Comparison of ENCODE assay signal across 9 cellular contexts in the genomic region with DNA sequence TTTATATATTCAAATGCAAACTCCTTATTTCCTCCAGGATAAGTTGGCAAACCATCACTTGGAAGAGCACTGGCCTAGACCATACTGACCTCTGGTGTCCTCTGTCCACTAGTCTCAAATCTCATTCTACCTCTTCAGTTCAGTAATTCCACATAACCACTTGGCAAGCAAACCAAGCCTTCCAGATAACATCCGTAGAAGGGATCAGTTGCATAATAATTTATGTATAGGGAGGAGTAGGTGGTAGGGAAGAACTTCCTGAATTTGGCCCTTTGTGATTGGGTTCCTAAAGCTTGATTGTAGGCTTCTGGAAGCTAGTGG. TPM values are rescaled to one million over a fixed set of nuclear protein-coding genes. Genes with fewer than 3 reads are reported as not detected.
DNase-seq lines count a peak whose midpoint lies in the region; ATAC-seq, FAIRE-seq and TF ChIP-seq lines count a peak whose summit lies in the region.
"Had no signal": no experiment of that assay in that cellular context is flagged by ENCODE, and none has a peak within 500 bp of the region (broad histone marks: within the 10 kb centered on the region; RNA-seq: fewer than 3 reads in every experiment).

No MANE protein-coding gene starts in this region.

- H4K20me1 ChIP-seq in IMR-90 (ENCODE audit: insufficient read depth, low read length) (peaks cover 82% of the 10 kb centered on the region), K562 (replicated peaks; ENCODE audit: control insufficient read depth, insufficient read depth, low read length) (0 out of 2 replicates have a peak, but pooled peaks cover 5% of the 10 kb centered on the region), keratinocyte (ENCODE audit: control insufficient read depth, extremely low read depth, insufficient read depth, low read length) (peaks cover 10% of the 10 kb centered on the region)

- in situ Hi-C loops in IMR-90 (cut with MboI; ENCODE audit: low sequenced_read_pairs) (no loop called here), K562 (cut with MboI) (no loop called here)

- no peak overlapping the region for H3K14ac ChIP-seq in IMR-90 (replicated peaks; ENCODE audit: low read depth, low read length)

- POLR2A ChIA-PET in IMR-90 (lab: Charles Lee; ENCODE audit: unreplicated experiment) (interaction anchor here (0.7 kb wide), 1 partner anchor 912 kb away, joined by 3 read pairs; no protein-coding TSS in a partner anchor), K562 (lab: Yijun Ruan, JAX) (no interaction called here)
- POLR2A ChIA-PET in activated CD4-positive, alpha-beta T cell treated with anti-CD3 and anti-CD28 coated beads, Interleukin-2, amount 10 ng/mL, durations not matched to agents 7 days and 5 days (lab: Charles Lee) = no interaction called here

- H2AFZ ChIP-seq in IMR-90 (replicated peaks; ENCODE audit: low read length, poor library complexity) (no peak overlapping the region), K562 (ENCODE audit: low read depth, low read length) (no peak overlapping the region), keratinocyte (ENCODE audit: control insufficient read depth, low read length) (no peak overlapping the region)

- H3K9me3 ChIP-seq in IMR-90 (ENCODE audit: control insufficient read depth, insufficient read depth, low read length) (no peaks in the 10 kb centered on the region), K562 (replicated peaks; ENCODE audit: control insufficient read depth, insufficient read depth, low read depth, low read length) (no peaks in the 10 kb centered on the region), keratinocyte (ENCODE audit: control insufficient read depth, low read depth, low read length) (no peaks in the 10 kb centered on the region)

- H3K79me1 ChIP-seq in IMR-90 (ENCODE audit: low read depth in 1 of 2, low read length in 2 of 2) = peaks cover 14 to 72% of the 10 kb centered on the region in 2 experiments; a peak in 3 of 4 replicates

- FAIRE-seq in K562 (lab: Jason Lieb, UNC) = no peak
- peak; percentile 39 for FAIRE-seq in keratinocyte (lab: Jason Lieb, UNC)

- H2AK5ac ChIP-seq in IMR-90 (ENCODE audit: low read depth, low read length) = no peak overlapping the region

- H2BK120ac ChIP-seq in IMR-90 (ENCODE audit: low read depth, low read length) = no peak overlapping the region

- TF ChIP-seq CTCF in IMR-90 (conservative IDR thresholded peaks at IDR 0.05; ENCODE audit: low read depth, low read length) (peak; percentile 34), K562 (IDR thresholded peaks at IDR 0.05 in 2 of 3, conservative IDR thresholded peaks at IDR 0.05 in 1 of 3; ENCODE audit: insufficient read depth in 2 of 3, low read depth in 1 of 3, low read length in 3 of 3) (peak in 1 of 3 experiments; percentile 24; a peak in 2 of 6 replicates), keratinocyte (optimal IDR thresholded peaks at IDR 0.05 in 1 of 3, IDR thresholded peaks at IDR 0.05 in 1 of 3, conservative IDR thresholded peaks at IDR 0.05 in 1 of 3; ENCODE audit: extremely low read depth in 1 of 3, insufficient read depth in 2 of 3, low read length in 3 of 3) (no peak)

- peaks cover 23% of the 10 kb centered on the region for H3K4me1 Mint-ChIP-seq in activated CD4-positive, alpha-beta T cell treated with anti-CD3 and anti-CD28 coated beads, Interleukin-2, amount 10 ng/mL, durations not matched to agents 7 days and 5 days

- no peak overlapping the region for H3K27ac Mint-ChIP-seq in activated CD4-positive, alpha-beta T cell treated with anti-CD3 and anti-CD28 coated beads, Interleukin-2, amount 10 ng/mL, durations not matched to agents 7 days and 5 days

- WGBS in IMR-90 (ENCODE audit: extremely low coverage in 2 of 2, insufficient read length in 1 of 2), 2 experiments = no CpG with 5 or more reads among the region's 1 CpG
- WGBS in K562 (ENCODE audit: insufficient coverage, low coverage, missing lambda C conversion rate) = 0% methylated on average over 1 of the region's 1 CpG

- H3K4me1 ChIP-seq in IMR-90 (ENCODE audit: control insufficient read depth, insufficient read depth, low read length) (peaks cover 12% of the 10 kb centered on the region), K562 (replicated peaks in 1 of 2; ENCODE audit: control insufficient read depth in 2 of 2, insufficient read depth in 2 of 2, low read length in 2 of 2) (no peaks in the 10 kb centered on the region; a peak in 2 of 5 replicates), keratinocyte (ENCODE audit: control insufficient read depth, extremely low read depth, insufficient read depth, low read length) (peaks cover 20% of the 10 kb centered on the region)

- no peak for TF ChIP-seq POLR2A in IMR-90 (IDR thresholded peaks at IDR 0.05; ENCODE audit: low read depth, low read length)
- no peak for TF ChIP-seq POLR2A in K562 (conservative IDR thresholded peaks at IDR 0.05)

- ATAC-seq in IMR-90 (ENCODE audit: low read depth) = peak; percentile 77
- ATAC-seq in K562 = peak; percentile 53; the same call in 2 of the 3 replicates
- ATAC-seq in GM21360 (IDR thresholded peaks at IDR 0.05; ENCODE audit: unreplicated experiment) = no peak

- no peak overlapping the region for H2BK5ac ChIP-seq in IMR-90 (ENCODE audit: low read depth, low read length, poor library complexity, severe bottlenecking)

- H4K8ac ChIP-seq in IMR-90 (ENCODE audit: low read depth in 2 of 2, low read length in 2 of 2) = no peak overlapping the region

- DNase-seq in IMR-90 (peak; percentile 75), K562 (ENCODE audit: extremely low read depth in 1 of 4, low spot score in 3 of 4) (peak in 1 of 4 experiments; percentile 17), keratinocyte (ENCODE audit: low read depth, low spot score) (no peak), superior temporal gyrus (ENCODE audit: extremely low spot score) (peak; percentile 71), cortex of kidney (lab: John Stamatoyannopoulos, UW) (no peak)
- no peak for DNase-seq in activated CD4-positive, alpha-beta T cell treated with anti-CD3 and anti-CD28 coated beads, Interleukin-2, amount 10 ng/mL, durations not matched to agents 7 days and 5 days
- DNase-seq: T1000 had no signal

- no TSS peak for BruUV-seq in IMR-90 (replicated peaks; lab: Mats Ljungman, UMichigan)
- no TSS peak for BruUV-seq in K562 (replicated peaks; lab: Mats Ljungman, UMichigan)

- no peak overlapping the region for H4K91ac ChIP-seq in IMR-90 (ENCODE audit: insufficient read depth, low read depth, low read length)

- dilution Hi-C loops in IMR-90 (cut with HindIII; ENCODE audit: low sequenced_read_pairs, unreplicated experiment) (no loop called here), keratinocyte (cut with MboI; ENCODE audit: extremely low pct_ligation_motif_present, low sequenced_read_pairs) (no loop called here)

- TF ChIP-seq EP300 in K562 (IDR thresholded peaks at IDR 0.05; ENCODE audit: low read length) = no peak

- no peak overlapping the region for H3K18ac ChIP-seq in IMR-90 (ENCODE audit: low read depth, low read length)

- H3K56ac ChIP-seq in IMR-90 (ENCODE audit: extremely low read depth, insufficient read depth, low read length) = no peak overlapping the region

- no peak overlapping the region for H3K4ac ChIP-seq in IMR-90 (ENCODE audit: low read depth, low read length)

- H3K9me1 ChIP-seq in IMR-90 (ENCODE audit: insufficient read depth, low read length) (peaks cover 6% of the 10 kb centered on the region; the same call in 1 of the 2 replicates), K562 (ENCODE audit: control insufficient read depth, insufficient read depth, low read length) (no peaks in the 10 kb centered on the region), keratinocyte (ENCODE audit: control insufficient read depth, extremely low read depth, insufficient read depth, low read length) (no peaks in the 10 kb centered on the region)

- peak overlapping the region; percentile 42; the same call in 1 of the 2 replicates for H3K4me2 ChIP-seq in IMR-90 (ENCODE audit: low read depth, low read length)
- no peak overlapping the region for H3K4me2 ChIP-seq in K562 (ENCODE audit: insufficient read depth, low read length)
- H3K4me2 ChIP-seq in keratinocyte (ENCODE audit: control insufficient read depth, extremely low read depth, insufficient read depth, low read depth, low read length) = peak overlapping the region; percentile 19
- H3K4me2 ChIP-seq: KMS-11 had no signal

- H3K27ac ChIP-seq in IMR-90 (ENCODE audit: insufficient read depth, low read length) (no peak overlapping the region), K562 (ENCODE audit: extremely low read depth, low read depth, low read length) (no peak overlapping the region), keratinocyte (ENCODE audit: control insufficient read depth, insufficient read depth, low read length) (peak overlapping the region; percentile 28)
- H3K27ac ChIP-seq: KMS-11 had no signal

- H4K5ac ChIP-seq in IMR-90 (ENCODE audit: low read depth, low read length) = no peak overlapping the region

- H3K9ac ChIP-seq in IMR-90 (ENCODE audit: low read depth, low read length) (no peak overlapping the region), K562 (ENCODE audit: insufficient read depth in 1 of 2, low read depth in 2 of 2, low read length in 2 of 2) (no peak overlapping the region), keratinocyte (ENCODE audit: control insufficient read depth, extremely low read depth, insufficient read depth, low read length) (no peak overlapping the region)
- H3K9ac ChIP-seq: KMS-11 had no signal

- H3K9me3 Mint-ChIP-seq in activated CD4-positive, alpha-beta T cell treated with anti-CD3 and anti-CD28 coated beads, Interleukin-2, amount 10 ng/mL, durations not matched to agents 7 days and 5 days = no peaks in the 10 kb centered on the region

- H2BK15ac ChIP-seq in IMR-90 (ENCODE audit: low read depth, low read length) = no peak overlapping the region

- H3K27me3 ChIP-seq in IMR-90 (ENCODE audit: control insufficient read depth, insufficient read depth, low read length) = no peaks in the 10 kb centered on the region
- no peaks in the 10 kb centered on the region for H3K27me3 ChIP-seq in K562 (ENCODE audit: control insufficient read depth in 2 of 2, insufficient read depth in 2 of 2, low read length in 2 of 2)
- H3K27me3 ChIP-seq in keratinocyte (ENCODE audit: control insufficient read depth, extremely low read depth, insufficient read depth, low read length) = no peaks in the 10 kb centered on the region

- H3K79me2 ChIP-seq in K562 (ENCODE audit: control insufficient read depth, insufficient read depth, low read length) (peaks cover 96% of the 10 kb centered on the region), keratinocyte (ENCODE audit: control insufficient read depth, insufficient read depth, low read length) (peaks cover 76% of the 10 kb centered on the region)

- H3K36me3 ChIP-seq in IMR-90 (ENCODE audit: control insufficient read depth, insufficient read depth, low read length) (peaks cover 28% of the 10 kb centered on the region), K562 (ENCODE audit: control insufficient read depth, insufficient read depth, low read length) (peaks cover 94% of the 10 kb centered on the region), keratinocyte (ENCODE audit: control insufficient read depth in 2 of 2, extremely low read depth in 1 of 2, insufficient read depth in 2 of 2, low read length in 2 of 2) (peaks cover 8 to 18% of the 10 kb centered on the region in 2 experiments)

- no peak overlapping the region for H2AK9ac ChIP-seq in IMR-90 (replicated peaks; ENCODE audit: low read depth, low read length, poor library complexity)

- intact Hi-C loops in IMR-90 (cut with micrococcal nuclease) (loop anchor here (2.0 kb wide), 1 partner anchor 155 kb away; no protein-coding TSS in a partner anchor), K562 (cut with micrococcal nuclease) (loop anchor here (2.0 kb wide), 1 partner anchor 155 kb away; no protein-coding TSS in a partner anchor)

- H3K4me3 ChIP-seq in IMR-90 (ENCODE audit: insufficient read depth, low read depth, low read length) (no peak overlapping the region), K562 (no peak overlapping the region), keratinocyte (ENCODE audit: control insufficient read depth in 2 of 3, extremely low read depth in 1 of 3, insufficient read depth in 2 of 3, low read depth in 1 of 3, low read length in 3 of 3) (no peak overlapping the region)

- H3K4me3 Mint-ChIP-seq in activated CD4-positive, alpha-beta T cell treated with anti-CD3 and anti-CD28 coated beads, Interleukin-2, amount 10 ng/mL, durations not matched to agents 7 days and 5 days = no peak overlapping the region

- TF ChIP-seq RAD21 in IMR-90 (IDR thresholded peaks at IDR 0.05; ENCODE audit: low read length) (peak; percentile 44), K562 (CRISPR knock-in tag; conservative IDR thresholded peaks at IDR 0.05 in 1 of 2, IDR thresholded peaks at IDR 0.05 in 1 of 2) (peak; percentile 29 to 33; a peak in 2 of 4 replicates)

- H3K23ac ChIP-seq in IMR-90 (ENCODE audit: low read depth, low read length) = no peak overlapping the region

- CTCF ChIA-PET in IMR-90 (lab: Yijun Ruan, JAX) = interaction anchor here (0.8 to 1.1 kb wide), 3 partner anchors 8 to 156 kb away, joined by 3 to 5 read pairs (median 4); no protein-coding TSS in a partner anchor
- CTCF ChIA-PET in K562 (lab: Yijun Ruan, JAX; ENCODE audit: low intra/inter-chr PET ratio) = interaction anchor here (0.7 to 1.0 kb wide), 2 partner anchors 156 kb away, joined by 3 read pairs; no protein-coding TSS in a partner anchor
- CTCF ChIA-PET in activated CD4-positive, alpha-beta T cell treated with anti-CD3 and anti-CD28 coated beads, Interleukin-2, amount 10 ng/mL, durations not matched to agents 7 days and 5 days (lab: Charles Lee) = interaction anchor here (0.6 to 1.0 kb wide), 4 partner anchors 15 to 132 kb away, joined by 3 read pairs; no protein-coding TSS in a partner anchor

- H2BK20ac ChIP-seq in IMR-90 (ENCODE audit: low read depth, low read length) = no peak overlapping the region

- peaks cover 64% of the 10 kb centered on the region for H3K36me3 Mint-ChIP-seq in activated CD4-positive, alpha-beta T cell treated with anti-CD3 and anti-CD28 coated beads, Interleukin-2, amount 10 ng/mL, durations not matched to agents 7 days and 5 days (ENCODE audit: low read depth)

- H3K27me3 Mint-ChIP-seq in activated CD4-positive, alpha-beta T cell treated with anti-CD3 and anti-CD28 coated beads, Interleukin-2, amount 10 ng/mL, durations not matched to agents 7 days and 5 days = no peaks in the 10 kb centered on the region

RNA-seq across cellular contexts. Expression of gene WAC, which starts 55.0 kb away (rescaled TPM):
- total RNA-seq in IMR-90 (2012; rRNA removed) (52.2 and 53.6 TPM in 2 replicates), K562 (2014; rRNA removed) (54.2 and 58.3 TPM in 2 replicates), K562 (2014; rRNA removed; fragmentation: Illumina TruSeq; extraction: Trizol) (83.0 and 94.0 TPM in 2 replicates), K562 (2015; rRNA removed; fragmentation: Illumina TruSeq; extraction: Trizol) (76.1 and 78.2 TPM in 2 replicates), K562 (2021) (69.8 and 79.9 TPM in 2 replicates)
- polyA plus RNA-seq in IMR-90 (2012; rRNA removed) (39.6 and 41.0 TPM in 2 replicates), K562 (2011; rRNA removed) (113 and 123 TPM in 2 replicates), K562 (2014; fragmentation: Illumina TruSeq; extraction: Trizol) (96.7 and 116 TPM in 2 replicates), K562 (2014; fragmentation: Nextera tagmentation; extraction: Ambion mirVana) (10 to 100 TPM; 24.8 to 25.3 TPM), K562 (2014; rRNA removed) (51.5 and 56.8 TPM in 2 replicates), keratinocyte (61.8 to 80.8 TPM (median 70.1 TPM) in 3 replicates)
- polyA plus RNA-seq in IMR-90 (2012; cell fraction: cytosol; rRNA removed) = 11.3 and 17.5 TPM in 2 replicates
- 14.4 and 77.3 TPM in 2 replicates for polyA plus RNA-seq in IMR-90 (2012; cell fraction: nucleus; rRNA removed; ENCODE audit: low replicate concordance)
- total RNA-seq in K562 (2011; cell fraction: chromatin; rRNA removed; ENCODE audit: low replicate concordance) = 109 and 323 TPM in 2 replicates
- 50.0 and 61.3 TPM in 2 replicates for total RNA-seq in K562 (2011; cell fraction: nucleolus; rRNA removed)
- total RNA-seq in K562 (2011; cell fraction: nucleoplasm; rRNA removed) = 147 and 225 TPM in 2 replicates
- polyA plus RNA-seq in K562 (2011; cell fraction: cytosol; rRNA removed) = 56.4 and 68.4 TPM in 2 replicates
- 71.5 and 89.2 TPM in 2 replicates for polyA plus RNA-seq in K562 (2011; cell fraction: nucleus; rRNA removed)
- polyA plus RNA-seq in K562 (2012) = 51.5 and 71.6 TPM in 2 replicates
- 125 and 138 TPM in 2 replicates for polyA minus RNA-seq in K562 (2011; rRNA and poly(A)+ RNA removed)
- polyA minus RNA-seq in K562 (2011; cell fraction: cytosol; rRNA and poly(A)+ RNA removed) = 39.5 and 43.6 TPM in 2 replicates
- polyA minus RNA-seq in K562 (2011; cell fraction: nucleus; rRNA and poly(A)+ RNA removed) = 62.7 and 93.2 TPM in 2 replicates
- polyA plus RNA-seq in keratinocyte (2011; ENCODE audit: low read depth) = 76.7 TPM
- polyA plus RNA-seq in keratinocyte (2011; cell fraction: cytosol; rRNA removed) = 38.1 and 71.1 TPM in 2 replicates
- 70.1 and 75.4 TPM in 2 replicates for polyA plus RNA-seq in keratinocyte (2011; cell fraction: nucleus; rRNA removed)
- polyA plus RNA-seq in keratinocyte (2012; ENCODE audit: low replicate concordance) = 41.1 and 50.1 TPM in 2 replicates
- polyA minus RNA-seq in keratinocyte = 33.0 to 79.8 TPM (median 67.6 TPM) in 3 replicates
- polyA minus RNA-seq in keratinocyte (2011; cell fraction: cytosol; rRNA and poly(A)+ RNA removed) = 26.3 TPM
- polyA minus RNA-seq in keratinocyte (2011; cell fraction: nucleus; rRNA and poly(A)+ RNA removed) = 42.7 and 86.0 TPM in 2 replicates
- total RNA-seq in activated CD4-positive, alpha-beta T cell treated with anti-CD3 and anti-CD28 coated beads, Interleukin-2, amount 10 ng/mL, durations not matched to agents 7 days and 5 days = 100 to 1,000 TPM; 126 to 145 TPM

Comparison
In these comparisons a context has a peak if more than half of its experiments do, and no peak if none do; other contexts are left out.
1. DNase-seq: peak in IMR-90 (single experiment) and superior temporal gyrus (single experiment); none in keratinocyte (single experiment), cortex of kidney (single experiment) and activated CD4-positive, alpha-beta T cell treated with anti-CD3 and anti-CD28 coated beads, Interleukin-2, amount 10 ng/mL, durations not matched to agents 7 days and 5 days (single experiment).